In genomic region chr20:45647441-45648050, GRCh38 we compare ENCODE assay signal across 36 cellular contexts. TPM values are rescaled to one million over a fixed set of nuclear protein-coding genes. Genes with fewer than 3 reads are reported as not detected.
"Had no signal": no experiment of that assay in that cellular context is flagged by ENCODE, and none has a peak within 500 bp of the region (broad histone marks: within the 10 kb centered on the region; RNA-seq: fewer than 3 reads in every experiment).

No MANE protein-coding gene starts in this region.

- H3K9me3 ChIP-seq: ascending aorta had no signal

- ATAC-seq: activated CD8-positive, alpha-beta memory T cell treated with anti-CD3 and anti-CD28 coated beads, Interleukin-2, amount 10 ng/mL, durations not matched to agents 7 days and 5 days; Panc1 had no signal

- FAIRE-seq: TTC549 had no signal

- H3K27me3 ChIP-seq: ascending aorta, cardiac muscle cell, MG63 had no signal

- H3K4me1 Mint-ChIP-seq: activated B cell treated with CpG ODN at 0.5 μM for 24 hours; activated CD4-positive, alpha-beta memory T cell treated with anti-CD3 and anti-CD28 coated beads, Interleukin-2, amount 10 ng/mL, durations not matched to agents 7 days and 5 days; activated CD8-positive, alpha-beta memory T cell treated with anti-CD3 and anti-CD28 coated beads, Interleukin-2, amount 10 ng/mL, durations not matched to agents 7 days and 5 days; activated naive CD8-positive, alpha-beta T cell treated with anti-CD3 and anti-CD28 coated beads, Interleukin-2, amount 10 ng/mL, durations not matched to agents 7 days and 5 days had no signal

- DNase-seq: activated B cell treated with CpG ODN at 0.5 μM for 24 hours; activated CD4-positive, alpha-beta memory T cell treated with anti-CD3 and anti-CD28 coated beads, Interleukin-2, amount 10 ng/mL, durations not matched to agents 7 days and 5 days; activated CD4-positive, alpha-beta T cell treated with anti-CD3 and anti-CD28 coated beads for 1 hour; activated CD4-positive, alpha-beta T cell treated with anti-CD3 and anti-CD28 coated beads for 48 hours; activated CD8-positive, alpha-beta memory T cell treated with anti-CD3 and anti-CD28 coated beads for 24 hours; activated CD8-positive, alpha-beta memory T cell treated with anti-CD3 and anti-CD28 coated beads, Interleukin-2, amount 10 ng/mL, durations not matched to agents 7 days and 5 days; activated CD8-positive, alpha-beta memory T cell treated with anti-CD3 and anti-CD28 coated beads, Interleukin-2, amount 50 U/mL, for 48 hours; activated effector memory CD4-positive, alpha-beta T cell treated with Interleukin-2 at 50 U/mL for 16 hours; activated naive CD4-positive, alpha-beta T cell; activated naive CD4-positive, alpha-beta T cell treated with anti-CD3 and anti-CD28 coated beads, Interleukin-2, amount 50 U/mL, for 16 hours; activated naive CD8-positive, alpha-beta T cell treated with anti-CD3 and anti-CD28 coated beads, Interleukin-2, amount 10 ng/mL, durations not matched to agents 7 days and 5 days; activated T-cell treated with anti-CD3 and anti-CD28 coated beads, Interleukin-2, amount 50 U/mL, for 48 hours; amygdala; Kasumi-1; KG1; MG63; NCI-H1048; NCI-H1105 treated with DMSO at 0.1 percent for 48 hours; NCI-H1436; NCI-H1694; NCI-H1930; NCI-H2081 treated with DMSO at 0.1 percent for 48 hours; NCI-H226; NCI-H446 treated with DMSO at 0.1 percent for 48 hours; NCI-H524; NCI-H69; NCI-H82; Right ventricle myocardium superior; RPMI8226 had no signal

- H3K36me3 Mint-ChIP-seq: activated CD8-positive, alpha-beta memory T cell treated with anti-CD3 and anti-CD28 coated beads, Interleukin-2, amount 10 ng/mL, durations not matched to agents 7 days and 5 days; activated naive CD8-positive, alpha-beta T cell treated with anti-CD3 and anti-CD28 coated beads, Interleukin-2, amount 10 ng/mL, durations not matched to agents 7 days and 5 days had no signal

- H3K4me1 ChIP-seq: ascending aorta had no signal

- H3K4me3 Mint-ChIP-seq: activated B cell treated with CpG ODN at 0.5 μM for 24 hours; activated CD4-positive, alpha-beta memory T cell treated with anti-CD3 and anti-CD28 coated beads, Interleukin-2, amount 10 ng/mL, durations not matched to agents 7 days and 5 days; activated CD8-positive, alpha-beta memory T cell treated with anti-CD3 and anti-CD28 coated beads, Interleukin-2, amount 10 ng/mL, durations not matched to agents 7 days and 5 days; activated naive CD8-positive, alpha-beta T cell treated with anti-CD3 and anti-CD28 coated beads, Interleukin-2, amount 10 ng/mL, durations not matched to agents 7 days and 5 days; T-helper 1 cell treated with Interleukin-12 subunit alpha and Interleukin-12 subunit beta and Interleukin-4 antibody, amounts not matched to agents 30 μg/mL and 1 μg/mL, for 36 hours; T-helper 2 cell treated with Interferon-gamma antibody and Interleukin-4, amounts not matched to agents 5 μg/mL and 100 μg/mL, for 36 hours had no signal

- H3K4me3 ChIP-seq: ascending aorta, cardiac muscle cell, MG63 had no signal

- H3K9me3 Mint-ChIP-seq: activated B cell treated with CpG ODN at 0.5 μM for 24 hours; activated CD4-positive, alpha-beta memory T cell treated with anti-CD3 and anti-CD28 coated beads, Interleukin-2, amount 10 ng/mL, durations not matched to agents 7 days and 5 days; activated naive CD8-positive, alpha-beta T cell treated with anti-CD3 and anti-CD28 coated beads, Interleukin-2, amount 10 ng/mL, durations not matched to agents 7 days and 5 days; T-helper 1 cell treated with Interleukin-12 subunit alpha and Interleukin-12 subunit beta and Interleukin-4 antibody, amounts not matched to agents 30 μg/mL and 1 μg/mL, for 36 hours; T-helper 2 cell treated with Interferon-gamma antibody and Interleukin-4, amounts not matched to agents 5 μg/mL and 100 μg/mL, for 36 hours had no signal

- H3K27ac ChIP-seq: ascending aorta, cardiac muscle cell had no signal

- H3K27ac Mint-ChIP-seq: activated B cell treated with CpG ODN at 0.5 μM for 24 hours; activated CD4-positive, alpha-beta memory T cell treated with anti-CD3 and anti-CD28 coated beads, Interleukin-2, amount 10 ng/mL, durations not matched to agents 7 days and 5 days; activated CD8-positive, alpha-beta memory T cell treated with anti-CD3 and anti-CD28 coated beads, Interleukin-2, amount 10 ng/mL, durations not matched to agents 7 days and 5 days; activated naive CD8-positive, alpha-beta T cell treated with anti-CD3 and anti-CD28 coated beads, Interleukin-2, amount 10 ng/mL, durations not matched to agents 7 days and 5 days; T-helper 1 cell treated with Interleukin-12 subunit alpha and Interleukin-12 subunit beta and Interleukin-4 antibody, amounts not matched to agents 30 μg/mL and 1 μg/mL, for 36 hours; T-helper 2 cell treated with Interferon-gamma antibody and Interleukin-4, amounts not matched to agents 5 μg/mL and 100 μg/mL, for 36 hours had no signal

- H3K36me3 ChIP-seq: ascending aorta, cardiac muscle cell, MG63 had no signal

RNA-seq across cellular contexts. Expression of gene WFDC9, which starts 16.5 kb away (rescaled TPM):
- total RNA-seq: activated B cell treated with CpG ODN at 0.5 μM for 24 hours; activated CD4-positive, alpha-beta memory T cell treated with anti-CD3 and anti-CD28 coated beads, Interleukin-2, amount 10 ng/mL, durations not matched to agents 7 days and 5 days; activated CD8-positive, alpha-beta memory T cell treated with anti-CD3 and anti-CD28 coated beads, Interleukin-2, amount 10 ng/mL, durations not matched to agents 7 days and 5 days; activated naive CD8-positive, alpha-beta T cell treated with anti-CD3 and anti-CD28 coated beads, Interleukin-2, amount 10 ng/mL, durations not matched to agents 7 days and 5 days; ascending aorta; cardiac muscle cell; Right ventricle myocardium superior had no signal
- polyA plus RNA-seq: adipose tissue, cardiac muscle cell had no signal

RNA-seq across cellular contexts. Expression of gene WFDC10A, which starts 18.0 kb away (rescaled TPM):
- total RNA-seq: activated B cell treated with CpG ODN at 0.5 μM for 24 hours; activated CD4-positive, alpha-beta memory T cell treated with anti-CD3 and anti-CD28 coated beads, Interleukin-2, amount 10 ng/mL, durations not matched to agents 7 days and 5 days; activated CD8-positive, alpha-beta memory T cell treated with anti-CD3 and anti-CD28 coated beads, Interleukin-2, amount 10 ng/mL, durations not matched to agents 7 days and 5 days; activated naive CD8-positive, alpha-beta T cell treated with anti-CD3 and anti-CD28 coated beads, Interleukin-2, amount 10 ng/mL, durations not matched to agents 7 days and 5 days; ascending aorta; cardiac muscle cell; Right ventricle myocardium superior had no signal
- polyA plus RNA-seq: adipose tissue, cardiac muscle cell had no signal

RNA-seq across cellular contexts. Expression of gene WFDC11, which starts 22.5 kb away (rescaled TPM):
- total RNA-seq: activated B cell treated with CpG ODN at 0.5 μM for 24 hours; activated CD4-positive, alpha-beta memory T cell treated with anti-CD3 and anti-CD28 coated beads, Interleukin-2, amount 10 ng/mL, durations not matched to agents 7 days and 5 days; activated CD8-positive, alpha-beta memory T cell treated with anti-CD3 and anti-CD28 coated beads, Interleukin-2, amount 10 ng/mL, durations not matched to agents 7 days and 5 days; activated naive CD8-positive, alpha-beta T cell treated with anti-CD3 and anti-CD28 coated beads, Interleukin-2, amount 10 ng/mL, durations not matched to agents 7 days and 5 days; ascending aorta; cardiac muscle cell; Right ventricle myocardium superior had no signal
- polyA plus RNA-seq: adipose tissue, cardiac muscle cell had no signal

RNA-seq across cellular contexts. Expression of gene WFDC13, which starts 54.3 kb away (rescaled TPM):
- total RNA-seq: activated B cell treated with CpG ODN at 0.5 μM for 24 hours; activated CD4-positive, alpha-beta memory T cell treated with anti-CD3 and anti-CD28 coated beads, Interleukin-2, amount 10 ng/mL, durations not matched to agents 7 days and 5 days; activated CD8-positive, alpha-beta memory T cell treated with anti-CD3 and anti-CD28 coated beads, Interleukin-2, amount 10 ng/mL, durations not matched to agents 7 days and 5 days; activated naive CD8-positive, alpha-beta T cell treated with anti-CD3 and anti-CD28 coated beads, Interleukin-2, amount 10 ng/mL, durations not matched to agents 7 days and 5 days; ascending aorta; cardiac muscle cell; Right ventricle myocardium superior had no signal
- polyA plus RNA-seq: adipose tissue, cardiac muscle cell had no signal

RNA-seq across cellular contexts. Expression of gene WFDC10B, which starts 57.3 kb away (rescaled TPM):
- total RNA-seq: activated B cell treated with CpG ODN at 0.5 μM for 24 hours; activated CD4-positive, alpha-beta memory T cell treated with anti-CD3 and anti-CD28 coated beads, Interleukin-2, amount 10 ng/mL, durations not matched to agents 7 days and 5 days; activated CD8-positive, alpha-beta memory T cell treated with anti-CD3 and anti-CD28 coated beads, Interleukin-2, amount 10 ng/mL, durations not matched to agents 7 days and 5 days; activated naive CD8-positive, alpha-beta T cell treated with anti-CD3 and anti-CD28 coated beads, Interleukin-2, amount 10 ng/mL, durations not matched to agents 7 days and 5 days; ascending aorta; cardiac muscle cell; Right ventricle myocardium superior had no signal
- polyA plus RNA-seq: adipose tissue, cardiac muscle cell had no signal
